9 cellular contexts compared by ENCODE assay signal in the genomic region with DNA sequence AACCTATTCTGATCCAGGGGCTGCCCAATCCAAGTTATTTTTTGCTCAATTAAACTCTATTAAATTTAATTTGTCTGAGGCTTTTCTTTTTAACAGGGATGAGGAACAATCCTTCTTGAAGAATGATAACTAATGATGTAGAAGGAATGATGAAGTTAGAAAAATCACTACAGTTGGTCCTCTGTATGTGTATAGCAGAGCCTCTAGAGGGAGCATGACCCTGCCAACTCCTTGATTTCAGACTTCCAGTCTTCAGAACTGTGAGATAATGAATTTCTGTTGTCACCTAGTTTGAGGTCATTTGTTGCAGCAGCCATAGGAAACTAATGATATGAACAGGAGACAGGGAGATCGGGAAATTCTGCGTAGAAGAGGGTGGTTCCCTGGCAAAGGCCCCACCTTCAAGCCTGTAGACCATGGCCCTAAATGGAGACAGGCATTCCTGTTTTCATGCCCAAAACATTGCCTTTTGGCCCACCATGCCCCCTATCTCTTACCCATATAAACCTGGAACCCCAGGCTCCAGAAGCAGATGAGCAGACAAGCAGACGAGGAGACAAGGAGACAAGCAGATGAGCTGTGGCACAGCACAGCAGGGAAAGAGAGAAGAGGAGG. TPM values are rescaled to one million over a fixed set of nuclear protein-coding genes. Genes with fewer than 3 reads are reported as not detected.
DNase-seq lines count a peak whose midpoint lies in the region; ATAC-seq and TF ChIP-seq lines count a peak whose summit lies in the region.
"Had no signal": no experiment of that assay in that cellular context is flagged by ENCODE, and none has a peak within 500 bp of the region (broad histone marks: within the 10 kb centered on the region; RNA-seq: fewer than 3 reads in every experiment).

No MANE protein-coding gene starts in this region.

- no peaks in the 10 kb centered on the region for H3K79me2 ChIP-seq in neural progenitor cell (ENCODE audit: low read depth)

- H3K27me3 Mint-ChIP-seq in neural progenitor cell (ENCODE audit: insufficient read depth, low read depth), result no peaks in the 10 kb centered on the region

- H3K4me3 Mint-ChIP-seq in neural progenitor cell, result no peak overlapping the region

- H3K27me3 ChIP-seq in neural progenitor cell, result no peaks in the 10 kb centered on the region

- TF ChIP-seq CTCF in cardiac fibroblast (IDR thresholded peaks at IDR 0.05; ENCODE audit: low read depth, low read length) (peak; percentile 67), neural progenitor cell (IDR thresholded peaks at IDR 0.05) (peak; percentile 56)

- no peaks in the 10 kb centered on the region for H3K36me3 ChIP-seq in neural progenitor cell

- H3K36me3 Mint-ChIP-seq in neural progenitor cell, result peaks cover 4% of the 10 kb centered on the region

- no peak overlapping the region for H3K9ac ChIP-seq in neural progenitor cell

- no peaks in the 10 kb centered on the region for H3F3A ChIP-seq in neural progenitor cell (ENCODE audit: low read depth)

- H3K4me1 ChIP-seq in neural progenitor cell, result no peaks in the 10 kb centered on the region

- in situ Hi-C loops in KBM-7 (cut with MboI; ENCODE audit: low pct_unique_long_range_greater_than_20kb, low sequenced_read_pairs), result no loop called here

- no peak overlapping the region for H3K27ac ChIP-seq in neural progenitor cell

- no peak overlapping the region for H3K4me3 ChIP-seq in cardiac fibroblast (replicated peaks in 1 of 2; ENCODE audit: low read depth in 2 of 2, low read length in 2 of 2)
- no peak overlapping the region for H3K4me3 ChIP-seq in neural progenitor cell

- DNase-seq in NCI-H1694 treated with DMSO at 0.1 percent for 48 hours (lab: John Stamatoyannopoulos, UW) (peak; percentile 6), NCI-H1694 (lab: John Stamatoyannopoulos, UW) (no peak), KBM-7 (peak; percentile 32), cardiac fibroblast (ENCODE audit: low read depth in 2 of 2) (peak; percentile 30 to 41), neural progenitor cell (ENCODE audit: low spot score) (no peak), nucleus accumbens (lab: John Stamatoyannopoulos, UW) (no peak)
- DNase-seq: activated CD4-positive, alpha-beta T cell treated with anti-CD3 and anti-CD28 coated beads for 1 hour had no signal

- H3K9me3 ChIP-seq in neural progenitor cell (ENCODE audit: low read depth), result no peaks in the 10 kb centered on the region

- peaks cover 10% of the 10 kb centered on the region for H3K4me1 Mint-ChIP-seq in neural progenitor cell

- peaks cover 12% of the 10 kb centered on the region for H3K9me3 Mint-ChIP-seq in neural progenitor cell

- H3K27ac Mint-ChIP-seq in neural progenitor cell, result no peak overlapping the region

- no peaks in the 10 kb centered on the region for H4K20me1 ChIP-seq in neural progenitor cell (ENCODE audit: low read depth)

- H3K4me2 ChIP-seq in neural progenitor cell, result no peak overlapping the region

- peak overlapping the region; percentile 0 for H2AFZ ChIP-seq in neural progenitor cell (replicated peaks)

- ATAC-seq in GM21576 (IDR thresholded peaks at IDR 0.05; ENCODE audit: unreplicated experiment), result no peak
- ATAC-seq in HG03135 (IDR thresholded peaks at IDR 0.05; ENCODE audit: unreplicated experiment), result no peak

RNA-seq across cellular contexts. Expression of a gene that starts 7.7 kb away (rescaled TPM):
- 49.4 and 79.2 TPM in 2 replicates for total RNA-seq in neural progenitor cell (ENCODE audit: low replicate concordance)

RNA-seq across cellular contexts. Expression of a gene that starts 55.1 kb away (rescaled TPM):
- 0.06 and 0.19 TPM in 2 replicates for total RNA-seq in neural progenitor cell (ENCODE audit: low replicate concordance)

Comparison
In these comparisons a context has a peak if more than half of its experiments do, and no peak if none do; other contexts are left out.
1. DNase-seq: peak in NCI-H1694 treated with DMSO at 0.1 percent for 48 hours (single experiment), KBM-7 (single experiment) and cardiac fibroblast (2 of 2); none in NCI-H1694 (single experiment), neural progenitor cell (single experiment) and nucleus accumbens (0 of 56).